Comparison of ENCODE assay signal across 23 cellular contexts in the genomic region with DNA sequence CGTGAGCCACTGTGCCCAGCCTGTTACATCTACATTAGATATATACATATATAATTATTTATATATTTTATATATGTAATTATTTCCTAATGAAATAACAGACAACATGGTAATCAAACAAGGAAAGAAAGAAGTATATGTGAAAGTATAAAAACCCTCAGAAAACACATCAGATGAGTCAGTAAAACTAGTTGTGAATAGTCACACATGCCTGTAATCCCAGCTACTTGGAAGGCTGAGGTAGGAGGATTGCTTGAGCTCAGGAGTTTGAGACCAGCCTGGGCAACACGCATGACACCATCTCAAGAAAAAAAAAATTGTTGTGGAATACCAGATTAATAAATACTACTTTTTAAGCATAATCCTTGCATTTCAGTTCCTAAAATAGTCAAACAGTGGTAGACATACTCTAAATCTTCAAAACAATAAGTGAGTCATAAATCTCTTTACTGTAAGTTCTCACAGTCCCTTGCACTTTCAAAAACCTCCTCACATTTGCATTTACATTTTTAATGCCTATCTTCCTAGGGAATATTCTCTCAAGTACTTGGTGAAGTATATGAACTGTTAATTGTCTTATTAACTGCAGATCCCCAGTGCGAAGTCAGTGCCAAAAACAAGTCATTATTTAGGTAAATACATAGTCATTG.
"Had no signal": no experiment of that assay in that cellular context is flagged by ENCODE, and none has a peak within 500 bp of the region (broad histone marks: within the 10 kb centered on the region; RNA-seq: fewer than 3 reads in every experiment).

No MANE protein-coding gene starts in this region.

- H3K4me1 ChIP-seq: Peyer's patch, SJSA1 had no signal

- ATAC-seq: activated naive CD8-positive, alpha-beta T cell treated with anti-CD3 and anti-CD28 coated beads, Interleukin-2, amount 50 U/mL, for 24 hours; SK-N-SH treated with all-trans-retinoic acid at 6 μM for 48 hours; WTC11 had no signal

- H3K27ac ChIP-seq: Peyer's patch, SJSA1 had no signal

- H3K27me3 ChIP-seq: Peyer's patch, SJSA1 had no signal

- DNase-seq: activated CD4-positive, alpha-beta memory T cell treated with anti-CD3 and anti-CD28 coated beads, Interleukin-2, amount 10 ng/mL, durations not matched to agents 7 days and 5 days; activated CD4-positive, alpha-beta T cell treated with anti-CD3 and anti-CD28 coated beads for 1 hour; activated CD4-positive, alpha-beta T cell treated with anti-CD3 and anti-CD28 coated beads, Interleukin-2, amount 50 U/mL, for 1 hour; activated effector memory CD4-positive, alpha-beta T cell treated with anti-CD3 and anti-CD28 coated beads, Interleukin-2, amount 50 U/mL, for 16 hours; activated naive CD4-positive, alpha-beta T cell treated with Interleukin-2 at 50 U/mL for 16 hours; activated naive CD8-positive, alpha-beta T cell treated with anti-CD3 and anti-CD28 coated beads, Interleukin-2, amount 50 U/mL, for 24 hours; activated T-cell treated with anti-CD3 and anti-CD28 coated beads for 4 hours; amniotic stem cell; MM.1S; NCI-H1105; NCI-H1436; NCI-H1694 treated with DMSO at 0.1 percent for 48 hours; NCI-H2029 treated with DMSO at 0.1 percent for 48 hours; NCI-H345; NCI-H510A; NCI-H526 treated with DMSO at 0.1 percent for 48 hours; NCI-H82; Peyer's patch; SHP77 had no signal

- H3K9me3 ChIP-seq: Peyer's patch, SJSA1 had no signal

- FAIRE-seq: astrocyte had no signal

- H3K36me3 ChIP-seq: Peyer's patch had no signal

- H3K4me3 ChIP-seq: Peyer's patch, SJSA1 had no signal
